Comparison of ENCODE assay signal across 8 cellular contexts in the genomic region with DNA sequence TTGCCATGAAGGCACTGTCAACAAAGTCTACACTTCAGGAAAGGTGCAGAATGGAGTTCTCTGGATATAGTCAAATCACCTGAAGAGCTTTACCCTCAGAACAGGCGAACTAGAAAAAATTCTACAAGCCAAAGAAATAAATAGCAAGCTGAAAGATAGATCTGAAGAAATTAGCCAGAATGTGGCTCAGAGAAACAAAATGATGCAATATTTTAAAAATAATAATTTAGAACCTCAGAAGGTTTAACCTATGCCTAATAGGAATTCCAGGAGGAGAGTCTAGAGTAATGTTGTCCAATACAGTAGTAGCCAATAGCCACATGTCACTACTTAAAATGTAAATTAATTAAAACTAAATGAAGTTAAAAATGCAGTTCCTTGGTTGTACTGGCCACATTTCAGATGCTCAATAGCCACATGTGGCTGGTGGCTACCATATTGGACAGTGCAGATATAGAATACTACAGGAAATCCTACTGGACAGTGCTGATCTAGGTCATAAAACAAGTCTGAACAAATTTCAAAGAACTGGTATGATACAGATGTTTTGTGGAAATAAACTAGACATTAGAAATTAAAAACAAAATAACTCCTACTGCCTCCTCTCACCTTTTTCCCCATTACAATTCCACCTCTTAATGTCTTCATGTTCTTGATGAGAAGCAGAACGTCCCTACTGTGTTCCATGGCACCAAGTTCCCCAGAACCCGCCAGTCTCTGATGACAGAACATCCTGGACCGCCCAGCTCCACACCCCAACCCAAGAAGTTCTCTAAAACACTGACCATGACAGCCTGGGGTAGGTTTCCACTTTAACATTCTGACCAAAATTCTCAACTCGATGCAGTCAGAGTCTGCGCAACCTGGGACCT. TPM values are rescaled to one million over a fixed set of nuclear protein-coding genes. Genes with fewer than 3 reads are reported as not detected.
A peak's percentile ranks its signal among the peaks of the same experiment; 100 is the strongest.
DNase-seq lines count a peak whose midpoint lies in the region; ATAC-seq, FAIRE-seq and TF ChIP-seq lines count a peak whose summit lies in the region.

No MANE protein-coding gene starts in this region.

- H3K9me2 ChIP-seq in PC-3 (replicated peaks; ENCODE audit: low read length), result no peaks in the 10 kb centered on the region

- H3K27me3 ChIP-seq in PC-3 (ENCODE audit: low read length) (no peaks in the 10 kb centered on the region), neural progenitor cell (no peaks in the 10 kb centered on the region)

- no peak for FAIRE-seq in GM19239 (lab: Jason Lieb, UNC)

- H3K4me2 ChIP-seq in PC-3 (ENCODE audit: low read length) (peak overlapping the region; percentile 99), neural progenitor cell (peak overlapping the region; percentile 93)

- H3K4me3 Mint-ChIP-seq in neural progenitor cell, result peak overlapping the region; percentile 97

- H3K9me3 ChIP-seq in HEK293 (ENCODE audit: control insufficient read depth, insufficient read depth, low read depth, low read length) (no peaks in the 10 kb centered on the region), PC-3 (ENCODE audit: low read length) (no peaks in the 10 kb centered on the region), neural progenitor cell (ENCODE audit: low read depth) (no peaks in the 10 kb centered on the region)

- DNase-seq in PC-3 (no peak), epithelial cell of proximal tubule (ENCODE audit: low read depth) (no peak), neural progenitor cell (ENCODE audit: low spot score) (no peak), GM19239 (ENCODE audit: insufficient read length, low spot score) (no peak), COR-L47 (lab: John Stamatoyannopoulos, UW) (no peak), DMS79 (lab: John Stamatoyannopoulos, UW) (no peak)

- peaks cover 3% of the 10 kb centered on the region for H3K27me3 Mint-ChIP-seq in neural progenitor cell (ENCODE audit: insufficient read depth, low read depth)

- H3F3A ChIP-seq in PC-3 (ENCODE audit: low read length, unreplicated experiment), result no peaks in the 10 kb centered on the region
- H3F3A ChIP-seq in neural progenitor cell (ENCODE audit: low read depth), result peaks cover 12% of the 10 kb centered on the region

- TF ChIP-seq CTCF in HEK293 (tag by site-specific recombination; IDR thresholded peaks at IDR 0.05) (no peak), PC-3 (conservative IDR thresholded peaks at IDR 0.05; ENCODE audit: low read depth, low read length) (no peak), epithelial cell of proximal tubule (conservative IDR thresholded peaks at IDR 0.05; ENCODE audit: low read depth, low read length) (no peak), neural progenitor cell (IDR thresholded peaks at IDR 0.05) (no peak)

- intact Hi-C loops in PC-3 (cut with micrococcal nuclease), result loop anchor here (2.0 kb wide), 1 partner anchor 34 kb away; no protein-coding TSS in a partner anchor

- peaks cover 0 to 3% of the 10 kb centered on the region in 2 experiments; a peak in 2 of 3 replicates for H3K36me3 ChIP-seq in HEK293 (ENCODE audit: control insufficient read depth in 2 of 2, insufficient read depth in 1 of 2, low read length in 2 of 2)
- no peaks in the 10 kb centered on the region for H3K36me3 ChIP-seq in PC-3 (ENCODE audit: low read depth, low read length)
- H3K36me3 ChIP-seq in neural progenitor cell, result no peaks in the 10 kb centered on the region

- peaks cover 18% of the 10 kb centered on the region for H3K4me1 Mint-ChIP-seq in neural progenitor cell

- H3K9ac ChIP-seq in PC-3 (ENCODE audit: low read length) (peak overlapping the region; percentile 82), neural progenitor cell (peak overlapping the region; percentile 56)

- H3K36me3 Mint-ChIP-seq in neural progenitor cell, result no peaks in the 10 kb centered on the region

- H3K4me3 ChIP-seq in HEK293 (ENCODE audit: low read depth, low read length) (peak overlapping the region; percentile 83), PC-3 (ENCODE audit: low read length) (peak overlapping the region; percentile 87), epithelial cell of proximal tubule (ENCODE audit: low read depth, low read length) (peak overlapping the region; percentile 88), neural progenitor cell (peak overlapping the region; percentile 76)

- POLR2A ChIA-PET in HEK293 (lab: Yijun Ruan, JAX) (interaction anchor here (0.5 to 1.1 kb wide), 3 partner anchors 17 to 1152 kb away, joined by 3 to 4 read pairs (median 3); partner anchors contain the start of genes MED4 and RCBTB2), PC-3 (lab: Charles Lee; ENCODE audit: unreplicated experiment) (interaction anchor here (0.5 kb wide), 1 partner anchor 718 kb away, joined by 4 read pairs; no protein-coding TSS in a partner anchor)

- TSS peak; percentile 76 for BruUV-seq in PC-3 (replicated peaks; lab: Mats Ljungman, UMichigan)

- ATAC-seq in GM18499 (IDR thresholded peaks at IDR 0.05; ENCODE audit: insufficient read depth, unreplicated experiment) (peak; percentile 19), PC-3 (peak; percentile 43)

- H3K9me3 Mint-ChIP-seq in neural progenitor cell, result no peaks in the 10 kb centered on the region

- H3K27ac Mint-ChIP-seq in neural progenitor cell, result peak overlapping the region; percentile 97

- H3K79me2 ChIP-seq in PC-3 (ENCODE audit: low read length) (peaks cover 16% of the 10 kb centered on the region; the same call in 1 of the 2 replicates), neural progenitor cell (ENCODE audit: low read depth) (no peaks in the 10 kb centered on the region)

- H3K27ac ChIP-seq in HEK293 (ENCODE audit: extremely low read depth, low read depth, low read length) (peak overlapping the region; percentile 32; the same call in 1 of the 2 replicates), PC-3 (ENCODE audit: low read length) (no peak overlapping the region), neural progenitor cell (no peak overlapping the region)

- H2AFZ ChIP-seq in PC-3 (ENCODE audit: low read length), result peak overlapping the region; percentile 98
- H2AFZ ChIP-seq in neural progenitor cell (replicated peaks), result peak overlapping the region; percentile 100

- H4K20me1 ChIP-seq in PC-3 (ENCODE audit: low read length) (no peaks in the 10 kb centered on the region), neural progenitor cell (ENCODE audit: low read depth) (no peaks in the 10 kb centered on the region)

- CTCF ChIA-PET in HEK293 (lab: Yijun Ruan, JAX), result interaction anchor here (1.4 kb wide), 1 partner anchor 34 kb away, joined by 3 read pairs; no protein-coding TSS in a partner anchor
- CTCF ChIA-PET in PC-3 (lab: Charles Lee), result interaction anchor here (0.6 to 1.9 kb wide), 2 partner anchors 34 to 1339 kb away, joined by 3 to 7 read pairs; no protein-coding TSS in a partner anchor

- 0 out of 2 replicates have a peak, but pooled peaks cover 2% of the 10 kb centered on the region for H3K4me1 ChIP-seq in HEK293 (ENCODE audit: control insufficient read depth, insufficient read depth, low read length)
- H3K4me1 ChIP-seq in PC-3 (ENCODE audit: insufficient read depth, low read length), result no peaks in the 10 kb centered on the region
- H3K4me1 ChIP-seq in neural progenitor cell, result peaks cover 10% of the 10 kb centered on the region

TF ChIP-seq in HEK293, 187 proteins besides CTCF, POLR2A, EP300 and RAD21:
- TF ChIP-seq, protein P1, sequence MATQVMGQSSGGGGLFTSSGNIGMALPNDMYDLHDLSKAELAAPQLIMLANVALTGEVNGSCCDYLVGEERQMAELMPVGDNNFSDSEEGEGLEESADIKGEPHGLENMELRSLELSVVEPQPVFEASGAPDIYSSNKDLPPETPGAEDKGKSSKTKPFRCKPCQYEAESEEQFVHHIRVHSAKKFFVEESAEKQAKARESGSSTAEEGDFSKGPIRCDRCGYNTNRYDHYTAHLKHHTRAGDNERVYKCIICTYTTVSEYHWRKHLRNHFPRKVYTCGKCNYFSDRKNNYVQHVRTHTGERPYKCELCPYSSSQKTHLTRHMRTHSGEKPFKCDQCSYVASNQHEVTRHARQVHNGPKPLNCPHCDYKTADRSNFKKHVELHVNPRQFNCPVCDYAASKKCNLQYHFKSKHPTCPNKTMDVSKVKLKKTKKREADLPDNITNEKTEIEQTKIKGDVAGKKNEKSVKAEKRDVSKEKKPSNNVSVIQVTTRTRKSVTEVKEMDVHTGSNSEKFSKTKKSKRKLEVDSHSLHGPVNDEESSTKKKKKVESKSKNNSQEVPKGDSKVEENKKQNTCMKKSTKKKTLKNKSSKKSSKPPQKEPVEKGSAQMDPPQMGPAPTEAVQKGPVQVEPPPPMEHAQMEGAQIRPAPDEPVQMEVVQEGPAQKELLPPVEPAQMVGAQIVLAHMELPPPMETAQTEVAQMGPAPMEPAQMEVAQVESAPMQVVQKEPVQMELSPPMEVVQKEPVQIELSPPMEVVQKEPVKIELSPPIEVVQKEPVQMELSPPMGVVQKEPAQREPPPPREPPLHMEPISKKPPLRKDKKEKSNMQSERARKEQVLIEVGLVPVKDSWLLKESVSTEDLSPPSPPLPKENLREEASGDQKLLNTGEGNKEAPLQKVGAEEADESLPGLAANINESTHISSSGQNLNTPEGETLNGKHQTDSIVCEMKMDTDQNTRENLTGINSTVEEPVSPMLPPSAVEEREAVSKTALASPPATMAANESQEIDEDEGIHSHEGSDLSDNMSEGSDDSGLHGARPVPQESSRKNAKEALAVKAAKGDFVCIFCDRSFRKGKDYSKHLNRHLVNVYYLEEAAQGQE (tag by site-specific recombination; IDR thresholded peaks at IDR 0.05), result 0 out of 2 replicates have a peak, but pooled peaks have one; percentile 20
- TF ChIP-seq ZNF19 (tag by site-specific recombination; IDR thresholded peaks at IDR 0.05; ENCODE audit: low read depth), result no peak
- TF ChIP-seq, protein P2, sequence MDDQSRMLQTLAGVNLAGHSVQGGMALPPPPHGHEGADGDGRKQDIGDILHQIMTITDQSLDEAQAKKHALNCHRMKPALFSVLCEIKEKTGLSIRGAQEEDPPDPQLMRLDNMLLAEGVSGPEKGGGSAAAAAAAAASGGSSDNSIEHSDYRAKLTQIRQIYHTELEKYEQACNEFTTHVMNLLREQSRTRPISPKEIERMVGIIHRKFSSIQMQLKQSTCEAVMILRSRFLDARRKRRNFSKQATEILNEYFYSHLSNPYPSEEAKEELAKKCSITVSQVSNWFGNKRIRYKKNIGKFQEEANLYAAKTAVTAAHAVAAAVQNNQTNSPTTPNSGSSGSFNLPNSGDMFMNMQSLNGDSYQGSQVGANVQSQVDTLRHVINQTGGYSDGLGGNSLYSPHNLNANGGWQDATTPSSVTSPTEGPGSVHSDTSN (CRISPR knock-in tag; IDR thresholded peaks at IDR 0.05), result 0 out of 2 replicates have a peak, but pooled peaks have one; percentile 57

RNA-seq across cellular contexts. Expression of gene CDADC1, which starts 0.6 kb away (rescaled TPM):
- 3.7 and 17.6 TPM in 2 replicates for total RNA-seq in PC-3 (2014; rRNA removed)
- 1.8 and 3.3 TPM in 2 replicates for total RNA-seq in epithelial cell of proximal tubule
- total RNA-seq in neural progenitor cell (ENCODE audit: low replicate concordance), result 1.7 and 2.9 TPM in 2 replicates

RNA-seq across cellular contexts. Expression of gene MLNR, which starts 26.9 kb away (rescaled TPM):
- total RNA-seq in PC-3 (2014; rRNA removed), result not detected in 2 replicates
- total RNA-seq in epithelial cell of proximal tubule, result not detected in 2 replicates
- total RNA-seq in neural progenitor cell (ENCODE audit: low replicate concordance), result not detected in 2 replicates
